ENCODE assay signal across 9 cellular contexts in genomic region chr12:88111074-88111652, GRCh38. TPM values are rescaled to one million over a fixed set of nuclear protein-coding genes. Genes with fewer than 3 reads are reported as not detected.
A peak's percentile ranks its signal among the peaks of the same experiment; 100 is the strongest.
DNase-seq lines count a peak whose midpoint lies in the region; ATAC-seq, FAIRE-seq and TF ChIP-seq lines count a peak whose summit lies in the region.
"Had no signal": no experiment of that assay in that cellular context is flagged by ENCODE, and none has a peak within 500 bp of the region (broad histone marks: within the 10 kb centered on the region; RNA-seq: fewer than 3 reads in every experiment).

No MANE protein-coding gene starts in this region.

- H4K20me1 ChIP-seq in OCI-LY7 (ENCODE audit: insufficient read depth, low read length), result no peaks in the 10 kb centered on the region

- DNase-seq in D721Med (ENCODE audit: insufficient read length, low spot score) (no peak), HFFc6 (peak; percentile 28), OCI-LY7 (ENCODE audit: low spot score) (peak; percentile 36), fibroblast of gingiva (ENCODE audit: low read depth) (peak; percentile 45), retinal pigment epithelial cell (ENCODE audit: low read depth) (no peak), epidermal melanocyte (ENCODE audit: insufficient read length, low spot score) (no peak)
- no peak for DNase-seq in activated CD4-positive, alpha-beta T cell treated with anti-CD3 and anti-CD28 coated beads for 4 hours

- H3K27ac ChIP-seq in OCI-LY7 (ENCODE audit: low read depth, low read length, poor library complexity, severe bottlenecking), result no peak overlapping the region

- H3K9me3 Mint-ChIP-seq in HFFc6, result no peaks in the 10 kb centered on the region
- H3K9me3 Mint-ChIP-seq in activated T-helper 17 cell treated with anti-CD3 and anti-CD28 coated beads, Interleukin-2, amount 50 U/mL, for 72 hours, result no peaks in the 10 kb centered on the region
- H3K9me3 Mint-ChIP-seq: IgD-negative memory B cell had no signal

- peaks cover 59% of the 10 kb centered on the region for H3K36me3 ChIP-seq in OCI-LY7 (ENCODE audit: insufficient read depth, low read length)

- H2AFZ ChIP-seq in OCI-LY7 (ENCODE audit: low read length), result no peak overlapping the region

- CTCF ChIA-PET in OCI-LY7 (lab: Charles Lee; ENCODE audit: unreplicated experiment), result no interaction called here

- peak overlapping the region; percentile 71 for H3K27ac Mint-ChIP-seq in HFFc6
- H3K27ac Mint-ChIP-seq in activated T-helper 17 cell treated with anti-CD3 and anti-CD28 coated beads, Interleukin-2, amount 50 U/mL, for 72 hours, result no peak overlapping the region

- POLR2A ChIA-PET in OCI-LY7 (lab: Charles Lee), result no interaction called here

- intact Hi-C loops in OCI-LY7 (cut with micrococcal nuclease; ENCODE audit: unreplicated experiment), result loop anchor here (5.0 kb wide), 1 partner anchor 281 kb away; no protein-coding TSS in a partner anchor

- no peak overlapping the region for H3K4me2 ChIP-seq in OCI-LY7 (ENCODE audit: low read length)

- TF ChIP-seq CTCF in D721Med (IDR thresholded peaks at IDR 0.05; ENCODE audit: insufficient read depth, missing control alignments), result peak; percentile 57
- TF ChIP-seq CTCF in HFFc6 (IDR thresholded peaks at IDR 0.05), result peak; percentile 78
- peak; percentile 81 for TF ChIP-seq CTCF in OCI-LY7 (conservative IDR thresholded peaks at IDR 0.05; ENCODE audit: low read length)
- peak; percentile 31 for TF ChIP-seq CTCF in retinal pigment epithelial cell (conservative IDR thresholded peaks at IDR 0.05; ENCODE audit: low read depth, low read length)

- H3K4me3 ChIP-seq in OCI-LY7 (ENCODE audit: low read depth, low read length, poor library complexity, severe bottlenecking) (no peak overlapping the region), retinal pigment epithelial cell (ENCODE audit: low read length) (no peak overlapping the region)

- peaks cover 50% of the 10 kb centered on the region for H3K4me1 Mint-ChIP-seq in HFFc6 (ENCODE audit: low read depth)
- no peaks in the 10 kb centered on the region for H3K4me1 Mint-ChIP-seq in activated T-helper 17 cell treated with anti-CD3 and anti-CD28 coated beads, Interleukin-2, amount 50 U/mL, for 72 hours

- BruUV-seq in OCI-LY7 (replicated peaks; lab: Mats Ljungman, UMichigan), result no TSS peak

- H3K27me3 Mint-ChIP-seq in HFFc6 (ENCODE audit: insufficient read depth), result no peaks in the 10 kb centered on the region
- no peaks in the 10 kb centered on the region for H3K27me3 Mint-ChIP-seq in activated T-helper 17 cell treated with anti-CD3 and anti-CD28 coated beads, Interleukin-2, amount 50 U/mL, for 72 hours
- H3K27me3 Mint-ChIP-seq: IgD-negative memory B cell had no signal

- no peaks in the 10 kb centered on the region for H3K79me2 ChIP-seq in OCI-LY7 (ENCODE audit: insufficient read depth, low read depth, low read length)

- H3K4me1 ChIP-seq in OCI-LY7 (ENCODE audit: insufficient read depth, low read length, poor library complexity, severe bottlenecking), result no peaks in the 10 kb centered on the region

- H3K9me2 ChIP-seq in OCI-LY7 (ENCODE audit: insufficient read depth, low read length), result no peaks in the 10 kb centered on the region

- H3K9me3 ChIP-seq in OCI-LY7 (ENCODE audit: low read length), result no peaks in the 10 kb centered on the region

- ATAC-seq in activated T-helper 17 cell treated with anti-CD3 and anti-CD28 coated beads, Interleukin-2, amount 50 U/mL, for 72 hours (replicated peaks), result no peak

- H3K4me3 Mint-ChIP-seq in HFFc6, result peak overlapping the region; percentile 78
- H3K4me3 Mint-ChIP-seq in activated T-helper 17 cell treated with anti-CD3 and anti-CD28 coated beads, Interleukin-2, amount 50 U/mL, for 72 hours, result no peak overlapping the region
- H3K4me3 Mint-ChIP-seq: IgD-negative memory B cell had no signal

- peaks cover 30% of the 10 kb centered on the region for H3K36me3 Mint-ChIP-seq in HFFc6 (ENCODE audit: low read depth)
- H3K36me3 Mint-ChIP-seq in activated T-helper 17 cell treated with anti-CD3 and anti-CD28 coated beads, Interleukin-2, amount 50 U/mL, for 72 hours (ENCODE audit: low read depth), result peaks cover 89% of the 10 kb centered on the region

- FAIRE-seq in D721Med (lab: Jason Lieb, UNC), result peak; percentile 85

RNA-seq across cellular contexts. Expression of gene CEP290, which starts 30.7 kb away (rescaled TPM):
- total RNA-seq in HFFc6 (2021; fragmentation: NEBNext Ultra II Directional; extraction: Animal tissue kit (Norgen Biotek cat#: 25700)), result 10 to 100 TPM; 10.2 to 13.4 (median 11.7) TPM
- 12.6 and 27.5 TPM in 2 replicates for total RNA-seq in OCI-LY7 (2014; rRNA removed; shearing (Covaris generic))
- 22.4 and 22.5 TPM in 2 replicates for total RNA-seq in OCI-LY7 (2022)
- 10 to 100 TPM; 10.7 to 11.7 TPM for total RNA-seq in activated T-helper 17 cell treated with anti-CD3 and anti-CD28 coated beads, Interleukin-2, amount 50 U/mL, for 72 hours

RNA-seq across cellular contexts. Expression of gene TMTC3, which starts 30.9 kb away (rescaled TPM):
- 10 to 100 TPM; 41.3 to 48.9 (median 46.3) TPM for total RNA-seq in HFFc6 (2021; fragmentation: NEBNext Ultra II Directional; extraction: Animal tissue kit (Norgen Biotek cat#: 25700))
- 5.5 and 6.6 TPM in 2 replicates for total RNA-seq in OCI-LY7 (2014; rRNA removed; shearing (Covaris generic))
- total RNA-seq in OCI-LY7 (2022), result 9.4 and 9.9 TPM in 2 replicates
- 1 to 10 TPM; 6.9 TPM for total RNA-seq in activated T-helper 17 cell treated with anti-CD3 and anti-CD28 coated beads, Interleukin-2, amount 50 U/mL, for 72 hours

Comparison
In these comparisons a context has a peak if more than half of its experiments do, and no peak if none do; other contexts are left out.
1. DNase-seq: peak in HFFc6 (single experiment), OCI-LY7 (single experiment) and fibroblast of gingiva (single experiment); none in D721Med (single experiment), retinal pigment epithelial cell (single experiment), activated CD4-positive, alpha-beta T cell treated with anti-CD3 and anti-CD28 coated beads for 4 hours (0 of 2) and epidermal melanocyte (single experiment).
2. CTCF ChIP-seq: peak in every context shown above with its lines; median percentile 81 in OCI-LY7; 78 in HFFc6; 57 in D721Med; 31 in retinal pigment epithelial cell.